ENCODE assay signal across 13 cellular contexts in the genomic region with DNA sequence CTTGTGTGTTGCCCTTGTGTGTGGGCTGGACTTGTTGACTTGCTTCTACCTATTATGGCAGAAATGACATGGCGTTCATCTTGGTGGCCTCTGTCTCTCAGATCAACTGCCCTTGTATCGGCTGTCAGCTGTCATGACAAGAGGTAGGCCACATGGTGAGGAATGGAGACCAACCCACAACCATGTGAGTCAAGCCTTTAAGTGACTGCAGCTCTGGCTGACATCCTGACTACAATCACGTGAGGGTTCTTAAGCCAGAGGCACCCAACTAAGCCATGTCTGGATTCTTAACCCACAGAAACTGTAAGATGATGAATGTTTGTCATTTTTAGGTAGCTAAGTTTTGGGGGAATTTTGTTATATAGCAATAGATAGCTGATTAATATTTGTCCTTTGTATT.
"Had no signal": no experiment of that assay in that cellular context is flagged by ENCODE, and none has a peak within 500 bp of the region (broad histone marks: within the 10 kb centered on the region; RNA-seq: fewer than 3 reads in every experiment).

No MANE protein-coding gene starts in this region.

- H3K4me1 ChIP-seq: body of pancreas, testis, upper lobe of right lung had no signal

- DNase-seq: activated CD4-positive, alpha-beta T cell treated with anti-CD3 and anti-CD28 coated beads for 1 hour; activated CD8-positive, alpha-beta memory T cell treated with anti-CD3 and anti-CD28 coated beads for 24 hours; activated naive CD4-positive, alpha-beta T cell treated with anti-CD3 and anti-CD28 coated beads, Interleukin-2, amount 50 U/mL, for 16 hours; body of pancreas; cerebellar nuclear complex; effector memory CD8-positive, alpha-beta T cell; erythroblast; left cardiac atrium; natural killer cell; right cardiac atrium; SW 1271; testis; upper lobe of right lung had no signal

- H3K36me3 ChIP-seq: upper lobe of right lung had no signal

- H3K27ac ChIP-seq: body of pancreas, testis, upper lobe of right lung had no signal

- H3K27me3 ChIP-seq: body of pancreas, testis, upper lobe of right lung had no signal

- H3K9me3 ChIP-seq: body of pancreas, testis, upper lobe of right lung had no signal

- H3K4me3 ChIP-seq: body of pancreas, testis, upper lobe of right lung had no signal

- ATAC-seq: body of pancreas; effector memory CD8-positive, alpha-beta T cell; left cardiac atrium; natural killer cell; right cardiac atrium; upper lobe of right lung had no signal
